ENCODE assay signal across 28 cellular contexts in genomic region chr4:159906051-159906450, GRCh38.
"Had no signal": no experiment of that assay in that cellular context is flagged by ENCODE, and none has a peak within 500 bp of the region (broad histone marks: within the 10 kb centered on the region; RNA-seq: fewer than 3 reads in every experiment).

No MANE protein-coding gene starts in this region.

- H3K27ac Mint-ChIP-seq: stimulated activated effector memory CD8-positive, alpha-beta T cell treated with anti-CD3 and anti-CD28 coated beads, Interleukin-12 subunit alpha, Interleukin-12 subunit beta, amount 100 ng/mL, for 72 hours; stimulated activated memory B cell treated with anti-CD40 and anti-IgM and Interleukin-4, amounts not matched to agents 10 μg/mL and 1 μg/mL and 100 μg/mL, for 72 hours; stimulated activated naive B cell treated with anti-CD40 and anti-IgM and Interleukin-4, amounts not matched to agents 10 μg/mL and 1 μg/mL and 100 μg/mL, for 72 hours; stimulated activated naive CD8-positive, alpha-beta T cell treated with anti-CD3 and anti-CD28 coated beads, Interleukin-15, amount 100 ng/mL, for 72 hours; stimulated activated naive CD8-positive, alpha-beta T cell treated with anti-CD3 and anti-CD28 coated beads, Interleukin-15, Interleukin-2, amounts not matched to agents 100 ng/mL and 50 ng/mL, for 24 hours; type B pancreatic cell had no signal

- H3K4me3 ChIP-seq: stomach, suprapubic skin, testis, thoracic aorta, thyroid gland, tibial artery, tibial nerve, transverse colon, upper lobe of left lung, upper lobe of right lung, uterus, vagina had no signal

- H3K36me3 Mint-ChIP-seq: stimulated activated effector memory CD8-positive, alpha-beta T cell treated with anti-CD3 and anti-CD28 coated beads, Interleukin-12 subunit alpha, Interleukin-12 subunit beta, amount 100 ng/mL, for 72 hours; stimulated activated memory B cell treated with anti-CD40 and anti-IgM and Interleukin-4, amounts not matched to agents 10 μg/mL and 1 μg/mL and 100 μg/mL, for 72 hours; stimulated activated naive B cell treated with anti-CD40 and anti-IgM and Interleukin-4, amounts not matched to agents 10 μg/mL and 1 μg/mL and 100 μg/mL, for 72 hours; type B pancreatic cell had no signal

- H3K4me1 ChIP-seq: stomach, suprapubic skin, testis, thyroid gland, tibial artery, tibial nerve, upper lobe of left lung, upper lobe of right lung, uterus, vagina had no signal

- H3K27ac ChIP-seq: stomach, suprapubic skin, testis, thoracic aorta, thyroid gland, tibial artery, tibial nerve, transverse colon, upper lobe of left lung, upper lobe of right lung, uterus, vagina had no signal

- DNase-seq: stimulated activated CD4-positive, alpha-beta T cell treated with anti-CD3 and anti-CD28 coated beads, Interleukin-2, amount 100 ng/mL, for 48 hours; stimulated activated CD4-positive, alpha-beta T cell treated with anti-CD3 and anti-CD28 coated beads, Interleukin-4, amount 100 ng/mL, for 1 hour; stimulated activated CD4-positive, alpha-beta T cell treated with anti-CD3 and anti-CD28 coated beads, Interleukin-4, amount 100 ng/mL, for 24 hours; stimulated activated CD4-positive, alpha-beta T cell treated with anti-CD3 and anti-CD28 coated beads, Interleukin-4, amount 100 ng/mL, for 4 hours; stimulated activated CD8-positive, alpha-beta memory T cell treated with anti-CD3 and anti-CD28 coated beads, Interleukin-4, amount 100 ng/mL, for 48 hours; stimulated activated naive B cell treated with anti-CD40 and anti-IgM and Interleukin-4, amounts not matched to agents 10 μg/mL and 1 μg/mL and 100 μg/mL, for 72 hours; stimulated activated naive CD4-positive, alpha-beta T cell; stimulated activated naive CD4-positive, alpha-beta T cell treated with Interleukin-2 at 50 U/mL for 16 hours; stimulated activated naive CD8-positive, alpha-beta T cell treated with anti-CD3 and anti-CD28 coated beads, Interleukin-15, amount 100 ng/mL, for 72 hours; stimulated activated naive CD8-positive, alpha-beta T cell treated with anti-CD3 and anti-CD28 coated beads, Interleukin-15, Interleukin-2, amounts not matched to agents 100 U/mL and 50 U/mL, for 24 hours; stomach; substantia nigra; testis; thyroid gland; tibial artery; transverse colon; trophoblast cell; upper lobe of left lung; upper lobe of right lung; uterus had no signal

- H3K27me3 Mint-ChIP-seq: stimulated activated memory B cell treated with anti-CD40 and anti-IgM and Interleukin-4, amounts not matched to agents 10 μg/mL and 1 μg/mL and 100 μg/mL, for 72 hours; stimulated activated naive B cell treated with anti-CD40 and anti-IgM and Interleukin-4, amounts not matched to agents 10 μg/mL and 1 μg/mL and 100 μg/mL, for 72 hours; stimulated activated naive CD8-positive, alpha-beta T cell treated with anti-CD3 and anti-CD28 coated beads, Interleukin-15, amount 100 ng/mL, for 72 hours; stimulated activated naive CD8-positive, alpha-beta T cell treated with anti-CD3 and anti-CD28 coated beads, Interleukin-15, Interleukin-2, amounts not matched to agents 100 ng/mL and 50 ng/mL, for 24 hours had no signal

- H3K27me3 ChIP-seq: stomach, suprapubic skin, testis, thyroid gland, tibial artery, tibial nerve, transverse colon, upper lobe of left lung, upper lobe of right lung, uterus, vagina had no signal

- H3K9me3 ChIP-seq: suprapubic skin, testis, thoracic aorta, thyroid gland, tibial artery, transverse colon, upper lobe of left lung, upper lobe of right lung, uterus, vagina had no signal

- ATAC-seq: stimulated activated effector memory CD8-positive, alpha-beta T cell treated with anti-CD3 and anti-CD28 coated beads, Interleukin-12 subunit alpha, Interleukin-12 subunit beta, amount 100 ng/mL, for 72 hours; stimulated activated memory B cell treated with anti-CD40 and anti-IgM and Interleukin-4, amounts not matched to agents 10 μg/mL and 1 μg/mL and 100 μg/mL, for 72 hours; stimulated activated naive B cell treated with anti-CD40 and anti-IgM and Interleukin-4, amounts not matched to agents 10 μg/mL and 1 μg/mL and 100 μg/mL, for 72 hours; stimulated activated naive CD8-positive, alpha-beta T cell treated with anti-CD3 and anti-CD28 coated beads, Interleukin-15, amount 100 ng/mL, for 72 hours; stimulated activated naive CD8-positive, alpha-beta T cell treated with anti-CD3 and anti-CD28 coated beads, Interleukin-15, Interleukin-2, amounts not matched to agents 100 U/mL and 50 U/mL, for 24 hours; upper lobe of right lung had no signal

- H3K4me1 Mint-ChIP-seq: stimulated activated effector memory CD8-positive, alpha-beta T cell treated with anti-CD3 and anti-CD28 coated beads, Interleukin-12 subunit alpha, Interleukin-12 subunit beta, amount 100 ng/mL, for 72 hours; stimulated activated memory B cell treated with anti-CD40 and anti-IgM and Interleukin-4, amounts not matched to agents 10 μg/mL and 1 μg/mL and 100 μg/mL, for 72 hours; stimulated activated naive B cell treated with anti-CD40 and anti-IgM and Interleukin-4, amounts not matched to agents 10 μg/mL and 1 μg/mL and 100 μg/mL, for 72 hours; stimulated activated naive CD8-positive, alpha-beta T cell treated with anti-CD3 and anti-CD28 coated beads, Interleukin-15, amount 100 ng/mL, for 72 hours had no signal

- H3K9me3 Mint-ChIP-seq: type B pancreatic cell had no signal

- H3K36me3 ChIP-seq: stomach, suprapubic skin, thoracic aorta, thyroid gland, tibial artery, tibial nerve, transverse colon, upper lobe of left lung, upper lobe of right lung, uterus, vagina had no signal

- H3K4me3 Mint-ChIP-seq: stimulated activated effector memory CD8-positive, alpha-beta T cell treated with anti-CD3 and anti-CD28 coated beads, Interleukin-12 subunit alpha, Interleukin-12 subunit beta, amount 100 ng/mL, for 72 hours; stimulated activated memory B cell treated with anti-CD40 and anti-IgM and Interleukin-4, amounts not matched to agents 10 μg/mL and 1 μg/mL and 100 μg/mL, for 72 hours; stimulated activated naive B cell treated with anti-CD40 and anti-IgM and Interleukin-4, amounts not matched to agents 10 μg/mL and 1 μg/mL and 100 μg/mL, for 72 hours; stimulated activated naive CD8-positive, alpha-beta T cell treated with anti-CD3 and anti-CD28 coated beads, Interleukin-15, amount 100 ng/mL, for 72 hours; stimulated activated naive CD8-positive, alpha-beta T cell treated with anti-CD3 and anti-CD28 coated beads, Interleukin-15, Interleukin-2, amounts not matched to agents 100 ng/mL and 50 ng/mL, for 24 hours; type B pancreatic cell had no signal
